Comparison of ENCODE assay signal across 15 cellular contexts in the genomic region with DNA sequence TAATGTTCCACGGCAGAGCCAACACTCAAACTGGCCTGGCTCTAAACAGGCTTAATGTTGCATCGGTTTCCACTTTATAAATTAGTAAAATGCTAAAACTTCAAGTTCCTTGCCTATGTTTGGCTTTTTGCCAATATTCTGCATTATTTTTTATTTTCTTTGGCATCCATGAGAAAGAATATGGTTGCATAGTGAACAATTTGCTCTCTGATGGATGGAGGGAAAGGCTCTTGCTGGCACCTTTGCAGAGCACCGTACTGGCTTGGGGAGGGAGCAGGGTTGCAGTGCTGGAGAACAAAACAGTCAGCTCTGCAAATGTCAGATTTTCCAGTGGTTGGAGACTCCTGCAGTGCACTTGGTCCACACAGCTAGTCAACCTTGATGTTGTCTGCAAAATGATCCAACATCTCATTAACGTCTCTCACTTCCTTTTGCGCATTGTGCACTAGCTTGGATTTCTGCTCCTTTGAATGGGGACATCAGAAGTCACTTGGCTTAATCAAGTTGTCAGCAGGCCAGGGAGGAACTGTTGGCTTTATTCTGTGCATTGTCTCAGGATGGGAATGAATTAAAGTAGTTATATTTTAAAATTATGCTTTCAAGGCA.
"Had no signal": no experiment of that assay in that cellular context is flagged by ENCODE, and none has a peak within 500 bp of the region (broad histone marks: within the 10 kb centered on the region; RNA-seq: fewer than 3 reads in every experiment).

No MANE protein-coding gene starts in this region.

- H3K36me3 ChIP-seq: sigmoid colon had no signal

- H3K9me3 ChIP-seq: mucosa of descending colon, psoas muscle, sigmoid colon had no signal

- DNase-seq: activated CD4-positive, alpha-beta T cell treated with anti-CD3 and anti-CD28 coated beads, Interleukin-2, amount 50 U/mL, for 1 hour; activated CD4-positive, CD25-positive, alpha-beta regulatory T cell; amniotic stem cell; endodermal cell; foreskin keratinocyte; immature natural killer cell; left cardiac atrium; mucosa of descending colon; naive thymus-derived CD8-positive, alpha-beta T cell; nucleus accumbens; psoas muscle; sigmoid colon; stimulated activated naive CD4-positive, alpha-beta T cell treated with Interleukin-2 at 50 U/mL for 16 hours; T-helper 17 cell; trophoblast cell had no signal

- ATAC-seq: foreskin keratinocyte; left cardiac atrium; mucosa of descending colon; naive thymus-derived CD8-positive, alpha-beta T cell; psoas muscle; T-helper 17 cell had no signal

- H3K27me3 ChIP-seq: foreskin keratinocyte, sigmoid colon had no signal

- H3K27ac ChIP-seq: foreskin keratinocyte, psoas muscle, sigmoid colon had no signal

- H3K4me1 ChIP-seq: foreskin keratinocyte, psoas muscle, sigmoid colon had no signal

- H3K4me3 ChIP-seq: mucosa of descending colon, psoas muscle, sigmoid colon had no signal
